Comparison of ENCODE assay signal across 21 cellular contexts in the genomic region with DNA sequence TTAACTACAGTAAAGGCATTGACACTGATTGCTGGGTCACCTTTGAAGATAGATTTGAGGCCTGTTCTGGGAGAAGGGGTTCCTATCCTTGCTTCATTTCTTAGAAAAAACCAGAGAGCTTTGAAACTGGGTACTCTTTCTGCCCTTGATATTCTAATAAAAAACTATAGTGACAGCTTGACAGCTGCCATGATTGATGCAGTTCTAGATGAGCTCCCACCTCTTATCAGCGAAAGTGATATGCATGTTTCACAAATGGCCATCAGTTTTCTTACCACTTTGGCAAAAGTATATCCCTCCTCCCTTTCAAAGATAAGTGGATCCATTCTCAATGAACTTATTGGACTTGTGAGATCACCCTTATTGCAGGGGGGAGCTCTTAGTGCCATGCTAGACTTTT. TPM values are rescaled to one million over a fixed set of nuclear protein-coding genes. Genes with fewer than 3 reads are reported as not detected.
DNase-seq lines count a peak whose midpoint lies in the region; ATAC-seq, FAIRE-seq and TF ChIP-seq lines count a peak whose summit lies in the region.
"Had no signal": no experiment of that assay in that cellular context is flagged by ENCODE, and none has a peak within 500 bp of the region (broad histone marks: within the 10 kb centered on the region; RNA-seq: fewer than 3 reads in every experiment).

No MANE protein-coding gene starts in this region.

- TF ChIP-seq CTCF in IMR-90 (conservative IDR thresholded peaks at IDR 0.05; ENCODE audit: low read depth, low read length): no peak
- TF ChIP-seq CTCF in K562 (IDR thresholded peaks at IDR 0.05 in 2 of 3, conservative IDR thresholded peaks at IDR 0.05 in 1 of 3; ENCODE audit: insufficient read depth in 2 of 3, low read depth in 1 of 3, low read length in 3 of 3): no peak
- no peak for TF ChIP-seq CTCF in neural progenitor cell (IDR thresholded peaks at IDR 0.05)

- no peak overlapping the region for H2BK20ac ChIP-seq in IMR-90 (ENCODE audit: low read depth, low read length)

- H2AK5ac ChIP-seq in IMR-90 (ENCODE audit: low read depth, low read length): no peak overlapping the region

- H3K4me2 ChIP-seq in IMR-90 (ENCODE audit: low read depth, low read length): no peak overlapping the region
- no peak overlapping the region for H3K4me2 ChIP-seq in K562 (ENCODE audit: insufficient read depth, low read length)
- no peak overlapping the region for H3K4me2 ChIP-seq in neural progenitor cell
- H3K4me2 ChIP-seq: BLaER1 had no signal

- no peak for FAIRE-seq in K562 (lab: Jason Lieb, UNC)
- FAIRE-seq: A204.1 had no signal

- H2AK9ac ChIP-seq in IMR-90 (replicated peaks; ENCODE audit: low read depth, low read length, poor library complexity): no peak overlapping the region

- TF ChIP-seq RAD21 in IMR-90 (IDR thresholded peaks at IDR 0.05; ENCODE audit: low read length) (no peak), K562 (CRISPR knock-in tag; conservative IDR thresholded peaks at IDR 0.05 in 1 of 2, IDR thresholded peaks at IDR 0.05 in 1 of 2) (no peak)

- no peak overlapping the region for H3K23ac ChIP-seq in IMR-90 (ENCODE audit: low read depth, low read length)

- POLR2A ChIA-PET in IMR-90 (lab: Charles Lee; ENCODE audit: unreplicated experiment) (interaction anchor here (0.5 kb wide), 1 partner anchor 18 kb away, joined by 7 read pairs; no protein-coding TSS in a partner anchor), K562 (lab: Yijun Ruan, JAX) (interaction anchor here (0.7 to 3.4 kb wide), 4 partner anchors 10 to 36 kb away, joined by 3 to 10 read pairs (median 4); a partner anchor contains a TSS)

- ATAC-seq in activated T-cell treated with anti-CD3 and anti-CD28 coated beads, Interleukin-2, amount 50 U/mL, for 72 hours (replicated peaks in 1 of 2): no peak
- ATAC-seq in IMR-90 (ENCODE audit: low read depth): no peak
- ATAC-seq in K562: no peak
- no peak for ATAC-seq in stimulated activated naive B cell treated with anti-CD40 and anti-IgM and Interleukin-4, amounts not matched to agents 10 μg/mL and 1 μg/mL and 100 μg/mL, for 72 hours (replicated peaks)
- ATAC-seq: CD8-positive, alpha-beta T cell had no signal

- in situ Hi-C loops in IMR-90 (cut with MboI; ENCODE audit: low sequenced_read_pairs) (no loop called here), K562 (cut with MboI) (no loop called here)

- peaks cover 4% of the 10 kb centered on the region; the same call in 1 of the 2 replicates for H4K20me1 ChIP-seq in IMR-90 (ENCODE audit: insufficient read depth, low read length)
- H4K20me1 ChIP-seq in K562 (replicated peaks; ENCODE audit: control insufficient read depth, insufficient read depth, low read length): no peaks in the 10 kb centered on the region
- peaks cover 12% of the 10 kb centered on the region for H4K20me1 ChIP-seq in neural progenitor cell (ENCODE audit: low read depth)

- BruUV-seq in IMR-90 (replicated peaks; lab: Mats Ljungman, UMichigan) (TSS peak; percentile 88), K562 (replicated peaks; lab: Mats Ljungman, UMichigan) (no TSS peak)

- CTCF ChIA-PET in IMR-90 (lab: Yijun Ruan, JAX) (no interaction called here), K562 (lab: Yijun Ruan, JAX; ENCODE audit: low intra/inter-chr PET ratio) (no interaction called here)

- no peak for TF ChIP-seq EP300 in K562 (IDR thresholded peaks at IDR 0.05; ENCODE audit: low read length)

- no peak overlapping the region for H4K5ac ChIP-seq in IMR-90 (ENCODE audit: low read depth, low read length)

- H3K36me3 Mint-ChIP-seq in activated T-cell treated with anti-CD3 and anti-CD28 coated beads, Interleukin-2, amount 50 U/mL, for 72 hours (ENCODE audit: insufficient read depth in 2 of 2): peaks cover 4 to 28% of the 10 kb centered on the region in 2 donors
- peaks cover 26 to 50% of the 10 kb centered on the region in 2 donors for H3K36me3 Mint-ChIP-seq in stimulated activated naive B cell treated with anti-CD40 and anti-IgM and Interleukin-4, amounts not matched to agents 10 μg/mL and 1 μg/mL and 100 μg/mL, for 72 hours
- peaks cover 55% of the 10 kb centered on the region for H3K36me3 Mint-ChIP-seq in neural progenitor cell

- H3K27ac ChIP-seq in IMR-90 (ENCODE audit: insufficient read depth, low read length): no peak overlapping the region
- no peak overlapping the region for H3K27ac ChIP-seq in K562 (ENCODE audit: extremely low read depth, low read depth, low read length)
- H3K27ac ChIP-seq in neural progenitor cell: no peak overlapping the region
- H3K27ac ChIP-seq: 22Rv1, BLaER1, C4-2B had no signal

- H3K36me3 ChIP-seq in IMR-90 (ENCODE audit: control insufficient read depth, insufficient read depth, low read length): peaks cover 38% of the 10 kb centered on the region
- H3K36me3 ChIP-seq in K562 (ENCODE audit: control insufficient read depth, insufficient read depth, low read length): peaks cover 93% of the 10 kb centered on the region
- peaks cover 58% of the 10 kb centered on the region for H3K36me3 ChIP-seq in neural progenitor cell

- no peak overlapping the region for H3K4me3 Mint-ChIP-seq in activated T-cell treated with anti-CD3 and anti-CD28 coated beads, Interleukin-2, amount 50 U/mL, for 72 hours
- H3K4me3 Mint-ChIP-seq in stimulated activated naive B cell treated with anti-CD40 and anti-IgM and Interleukin-4, amounts not matched to agents 10 μg/mL and 1 μg/mL and 100 μg/mL, for 72 hours: no peak overlapping the region
- H3K4me3 Mint-ChIP-seq in neural progenitor cell: no peak overlapping the region
- H3K4me3 Mint-ChIP-seq: B cell; CD4-positive, CD25-positive, alpha-beta regulatory T cell; CD8-positive, alpha-beta T cell; HFFc6 had no signal

- no peak overlapping the region for H2AFZ ChIP-seq in IMR-90 (replicated peaks; ENCODE audit: low read length, poor library complexity)
- H2AFZ ChIP-seq in K562 (ENCODE audit: low read depth, low read length): no peak overlapping the region
- no peak overlapping the region for H2AFZ ChIP-seq in neural progenitor cell (replicated peaks)

- H3K9me1 ChIP-seq in IMR-90 (ENCODE audit: insufficient read depth, low read length) (no peaks in the 10 kb centered on the region), K562 (ENCODE audit: control insufficient read depth, insufficient read depth, low read length) (no peaks in the 10 kb centered on the region)

- intact Hi-C loops in IMR-90 (cut with micrococcal nuclease) (no loop called here), K562 (cut with micrococcal nuclease) (no loop called here)

- no peak overlapping the region for H3K9ac ChIP-seq in IMR-90 (ENCODE audit: low read depth, low read length)
- no peak overlapping the region for H3K9ac ChIP-seq in K562 (ENCODE audit: insufficient read depth in 1 of 2, low read depth in 2 of 2, low read length in 2 of 2)
- no peak overlapping the region for H3K9ac ChIP-seq in neural progenitor cell
- H3K9ac ChIP-seq: BLaER1 had no signal

- no peaks in the 10 kb centered on the region for H3K4me1 ChIP-seq in IMR-90 (ENCODE audit: control insufficient read depth, insufficient read depth, low read length)
- no peaks in the 10 kb centered on the region for H3K4me1 ChIP-seq in K562 (replicated peaks in 1 of 2; ENCODE audit: control insufficient read depth in 2 of 2, insufficient read depth in 2 of 2, low read length in 2 of 2)
- no peaks in the 10 kb centered on the region for H3K4me1 ChIP-seq in neural progenitor cell
- H3K4me1 ChIP-seq: BLaER1 had no signal

- H3K4me3 ChIP-seq in IMR-90 (ENCODE audit: insufficient read depth, low read depth, low read length) (no peak overlapping the region), K562 (no peak overlapping the region), neural progenitor cell (no peak overlapping the region)
- H3K4me3 ChIP-seq: BLaER1, HAP-1 had no signal

- H3K4me1 Mint-ChIP-seq in activated T-cell treated with anti-CD3 and anti-CD28 coated beads, Interleukin-2, amount 50 U/mL, for 72 hours (ENCODE audit: low read depth): peaks cover under 1% of the 10 kb centered on the region
- no peaks in the 10 kb centered on the region for H3K4me1 Mint-ChIP-seq in stimulated activated naive B cell treated with anti-CD40 and anti-IgM and Interleukin-4, amounts not matched to agents 10 μg/mL and 1 μg/mL and 100 μg/mL, for 72 hours
- H3K4me1 Mint-ChIP-seq in neural progenitor cell: no peaks in the 10 kb centered on the region

- no peak overlapping the region for H3K4ac ChIP-seq in IMR-90 (ENCODE audit: low read depth, low read length)

- no peak overlapping the region for H3K18ac ChIP-seq in IMR-90 (ENCODE audit: low read depth, low read length)

- no peaks in the 10 kb centered on the region for H3K27me3 ChIP-seq in IMR-90 (ENCODE audit: control insufficient read depth, insufficient read depth, low read length)
- H3K27me3 ChIP-seq in K562 (ENCODE audit: control insufficient read depth in 2 of 2, insufficient read depth in 2 of 2, low read length in 2 of 2): no peaks in the 10 kb centered on the region
- H3K27me3 ChIP-seq in neural progenitor cell: no peaks in the 10 kb centered on the region
- H3K27me3 ChIP-seq: BLaER1 had no signal

- no peak for DNase-seq in activated T-cell treated with anti-CD3 and anti-CD28 coated beads, Interleukin-2, amount 50 U/mL, for 72 hours
- DNase-seq in activated T-cell treated with anti-CD3 and anti-CD28 coated beads, Interleukin-2, amount 50 U/mL, for 48 hours: no peak
- DNase-seq in IMR-90 (no peak), K562 (ENCODE audit: extremely low read depth in 1 of 4, low spot score in 3 of 4) (no peak), nucleus accumbens (lab: John Stamatoyannopoulos, UW) (no peak), neural progenitor cell (ENCODE audit: low spot score) (no peak)
- no peak for DNase-seq in stimulated activated naive B cell treated with anti-CD40 and anti-IgM and Interleukin-4, amounts not matched to agents 10 μg/mL and 1 μg/mL and 100 μg/mL, for 72 hours
- no peak for DNase-seq in activated naive CD4-positive, alpha-beta T cell treated with Interleukin-2 at 50 U/mL for 16 hours
- DNase-seq: CD4-positive, CD25-positive, alpha-beta regulatory T cell; CD8-positive, alpha-beta T cell; DMS53; DMS79 treated with DMSO at 0.1 percent for 48 hours; GF-D8; GOT3; HFFc6 had no signal

- H3K27ac Mint-ChIP-seq in activated T-cell treated with anti-CD3 and anti-CD28 coated beads, Interleukin-2, amount 50 U/mL, for 72 hours: peak overlapping the region; percentile 70
- peak overlapping the region; percentile 14 for H3K27ac Mint-ChIP-seq in stimulated activated naive B cell treated with anti-CD40 and anti-IgM and Interleukin-4, amounts not matched to agents 10 μg/mL and 1 μg/mL and 100 μg/mL, for 72 hours
- H3K27ac Mint-ChIP-seq in neural progenitor cell: no peak overlapping the region
- H3K27ac Mint-ChIP-seq: B cell; CD8-positive, alpha-beta T cell; HFFc6 had no signal

- peaks cover 12 to 14% of the 10 kb centered on the region in 2 experiments for H3K79me1 ChIP-seq in IMR-90 (ENCODE audit: low read depth in 1 of 2, low read length in 2 of 2)

- no CpG with 5 or more reads among the region's 1 CpG for WGBS in IMR-90 (ENCODE audit: extremely low coverage in 2 of 2, insufficient read length in 1 of 2), 2 experiments
- 8% methylated on average over 1 of the region's 1 CpG for WGBS in K562 (ENCODE audit: insufficient coverage, low coverage, missing lambda C conversion rate)

- no peaks in the 10 kb centered on the region for H3F3A ChIP-seq in neural progenitor cell (ENCODE audit: low read depth)

- H2BK5ac ChIP-seq in IMR-90 (ENCODE audit: low read depth, low read length, poor library complexity, severe bottlenecking): no peak overlapping the region

- no peaks in the 10 kb centered on the region for H3K9me3 Mint-ChIP-seq in activated T-cell treated with anti-CD3 and anti-CD28 coated beads, Interleukin-2, amount 50 U/mL, for 72 hours
- H3K9me3 Mint-ChIP-seq in stimulated activated naive B cell treated with anti-CD40 and anti-IgM and Interleukin-4, amounts not matched to agents 10 μg/mL and 1 μg/mL and 100 μg/mL, for 72 hours: no peaks in the 10 kb centered on the region
- no peaks in the 10 kb centered on the region for H3K9me3 Mint-ChIP-seq in neural progenitor cell
- H3K9me3 Mint-ChIP-seq: CD4-positive, CD25-positive, alpha-beta regulatory T cell; CD8-positive, alpha-beta T cell; HFFc6 had no signal

- no peaks in the 10 kb centered on the region for H3K9me3 ChIP-seq in IMR-90 (ENCODE audit: control insufficient read depth, insufficient read depth, low read length)
- H3K9me3 ChIP-seq in K562 (replicated peaks; ENCODE audit: control insufficient read depth, insufficient read depth, low read depth, low read length): no peaks in the 10 kb centered on the region
- no peaks in the 10 kb centered on the region for H3K9me3 ChIP-seq in neural progenitor cell (ENCODE audit: low read depth)
- H3K9me3 ChIP-seq: BLaER1, HAP-1 had no signal

- no peak overlapping the region for H4K91ac ChIP-seq in IMR-90 (ENCODE audit: insufficient read depth, low read depth, low read length)

- H3K27me3 Mint-ChIP-seq in activated T-cell treated with anti-CD3 and anti-CD28 coated beads, Interleukin-2, amount 50 U/mL, for 72 hours (ENCODE audit: low read depth): no peaks in the 10 kb centered on the region
- H3K27me3 Mint-ChIP-seq in stimulated activated naive B cell treated with anti-CD40 and anti-IgM and Interleukin-4, amounts not matched to agents 10 μg/mL and 1 μg/mL and 100 μg/mL, for 72 hours: no peaks in the 10 kb centered on the region
- H3K27me3 Mint-ChIP-seq in neural progenitor cell (ENCODE audit: insufficient read depth, low read depth): no peaks in the 10 kb centered on the region
- H3K27me3 Mint-ChIP-seq: B cell; CD4-positive, CD25-positive, alpha-beta regulatory T cell had no signal

- no peak overlapping the region for H4K8ac ChIP-seq in IMR-90 (ENCODE audit: low read depth in 2 of 2, low read length in 2 of 2)

- no peaks in the 10 kb centered on the region; the same call in 2 of the 3 replicates for H3K79me2 ChIP-seq in K562 (ENCODE audit: control insufficient read depth, insufficient read depth, low read length)
- H3K79me2 ChIP-seq in neural progenitor cell (ENCODE audit: low read depth): no peaks in the 10 kb centered on the region

- no peak overlapping the region for H3K56ac ChIP-seq in IMR-90 (ENCODE audit: extremely low read depth, insufficient read depth, low read length)

- H3K14ac ChIP-seq in IMR-90 (replicated peaks; ENCODE audit: low read depth, low read length): no peak overlapping the region

- H2BK120ac ChIP-seq in IMR-90 (ENCODE audit: low read depth, low read length): no peak overlapping the region

- H2BK15ac ChIP-seq in IMR-90 (ENCODE audit: low read depth, low read length): no peak overlapping the region

- dilution Hi-C loops in IMR-90 (cut with HindIII; ENCODE audit: low sequenced_read_pairs, unreplicated experiment): no loop called here

- TF ChIP-seq POLR2A in IMR-90 (IDR thresholded peaks at IDR 0.05; ENCODE audit: low read depth, low read length) (no peak), K562 (conservative IDR thresholded peaks at IDR 0.05) (no peak)

RNA-seq across cellular contexts. Expression of a gene that starts 36.4 kb away (rescaled TPM):
- 100 to 1,000 TPM; 134 to 141 TPM for total RNA-seq in activated T-cell treated with anti-CD3 and anti-CD28 coated beads, Interleukin-2, amount 50 U/mL, for 72 hours
- total RNA-seq in IMR-90 (2012; rRNA removed) (91.4 and 139 TPM in 2 replicates), K562 (2014; rRNA removed) (77.5 and 97.2 TPM in 2 replicates), K562 (2014; rRNA removed; fragmentation: Illumina TruSeq; extraction: Trizol) (116 and 127 TPM in 2 replicates), K562 (2015; rRNA removed; fragmentation: Illumina TruSeq; extraction: Trizol) (72.7 and 80.0 TPM in 2 replicates), K562 (2021) (142 and 144 TPM in 2 replicates), neural progenitor cell (ENCODE audit: low replicate concordance) (193 and 284 TPM in 2 replicates)
- polyA plus RNA-seq in IMR-90 (2012; rRNA removed) (32.2 and 42.6 TPM in 2 replicates), K562 (2011; rRNA removed) (134 and 167 TPM in 2 replicates), K562 (2014; fragmentation: Illumina TruSeq; extraction: Trizol) (50.1 and 51.3 TPM in 2 replicates), K562 (2014; fragmentation: Nextera tagmentation; extraction: Ambion mirVana) (10 to 100 TPM; 24.0 to 32.3 TPM), K562 (2014; rRNA removed) (40.7 and 43.5 TPM in 2 replicates)
- 12.5 and 12.8 TPM in 2 replicates for polyA plus RNA-seq in IMR-90 (2012; cell fraction: cytosol; rRNA removed)
- 17.5 and 56.9 TPM in 2 replicates for polyA plus RNA-seq in IMR-90 (2012; cell fraction: nucleus; rRNA removed; ENCODE audit: low replicate concordance)
- 52.0 and 222 TPM in 2 replicates for total RNA-seq in K562 (2011; cell fraction: chromatin; rRNA removed; ENCODE audit: low replicate concordance)
- total RNA-seq in K562 (2011; cell fraction: nucleolus; rRNA removed): 26.5 and 37.0 TPM in 2 replicates
- 70.0 and 96.4 TPM in 2 replicates for total RNA-seq in K562 (2011; cell fraction: nucleoplasm; rRNA removed)
- polyA plus RNA-seq in K562 (2011; cell fraction: cytosol; rRNA removed): 20.3 and 40.9 TPM in 2 replicates
- polyA plus RNA-seq in K562 (2011; cell fraction: nucleus; rRNA removed): 42.3 and 66.0 TPM in 2 replicates
- 47.5 and 49.5 TPM in 2 replicates for polyA plus RNA-seq in K562 (2012)
- polyA minus RNA-seq in K562 (2011; rRNA and poly(A)+ RNA removed): 204 and 240 TPM in 2 replicates
- polyA minus RNA-seq in K562 (2011; cell fraction: cytosol; rRNA and poly(A)+ RNA removed): 63.5 and 70.4 TPM in 2 replicates
- 53.9 and 102 TPM in 2 replicates for polyA minus RNA-seq in K562 (2011; cell fraction: nucleus; rRNA and poly(A)+ RNA removed)
